ENCODE assay signal across 8 cellular contexts in the genomic region with DNA sequence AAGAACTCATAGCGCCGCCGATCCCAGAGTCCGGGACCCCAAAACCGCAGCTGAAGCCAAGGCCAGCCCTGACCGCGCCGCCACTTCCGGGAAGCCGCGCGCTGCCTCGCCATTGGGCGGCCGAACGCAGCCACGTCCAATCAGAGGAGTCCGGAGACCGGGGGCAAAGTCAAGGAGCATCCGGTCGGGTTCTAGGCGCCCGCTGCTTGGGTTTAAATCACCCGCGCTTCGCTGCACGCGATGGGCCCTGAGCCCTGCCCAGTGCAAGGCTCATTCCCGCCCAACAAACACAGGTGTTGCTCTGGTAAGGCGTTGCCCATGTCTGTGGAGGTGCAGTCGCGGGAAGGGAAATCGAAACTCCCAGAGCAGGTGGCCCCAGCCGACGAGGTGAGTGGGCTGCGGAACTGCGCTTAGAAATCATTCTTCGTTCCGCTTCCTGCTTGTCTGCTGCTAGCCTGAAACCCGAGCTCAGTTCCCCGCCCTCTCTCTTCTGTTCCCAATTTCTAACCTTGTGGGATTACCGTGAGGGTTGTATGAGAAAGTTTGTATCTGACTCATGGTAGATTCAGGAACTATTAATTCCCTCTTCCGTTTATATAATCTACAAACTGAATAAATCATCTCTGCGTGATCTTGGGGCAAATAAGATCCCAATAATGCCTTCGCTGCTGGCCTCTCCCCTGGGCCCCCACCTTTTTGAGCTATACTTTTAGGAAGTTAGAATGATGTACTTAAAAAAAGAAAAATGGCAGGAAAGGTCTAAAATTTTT. TPM values are rescaled to one million over a fixed set of nuclear protein-coding genes. Genes with fewer than 3 reads are reported as not detected.
DNase-seq lines count a peak whose midpoint lies in the region; ATAC-seq and TF ChIP-seq lines count a peak whose summit lies in the region.

Gene DCLRE1C (minus strand): TSS at position 96 of the 770 bp plus-strand sequence. CDS start 86 bp downstream, at position 10.

- H3K4me1 Mint-ChIP-seq in activated CD4-positive, alpha-beta T cell treated with anti-CD3 and anti-CD28 coated beads, Interleukin-2, amount 10 ng/mL, durations not matched to agents 7 days and 5 days: peaks cover 68% of the 10 kb centered on the region

- CTCF ChIA-PET in activated CD4-positive, alpha-beta T cell treated with anti-CD3 and anti-CD28 coated beads, Interleukin-2, amount 10 ng/mL, durations not matched to agents 7 days and 5 days (lab: Charles Lee): interaction anchor here (0.6 to 1.5 kb wide), 6 partner anchors 11 to 292 kb away, joined by 3 to 5 read pairs (median 3); no protein-coding TSS in a partner anchor

- H3K27me3 Mint-ChIP-seq in activated CD4-positive, alpha-beta T cell treated with anti-CD3 and anti-CD28 coated beads, Interleukin-2, amount 10 ng/mL, durations not matched to agents 7 days and 5 days: no peaks in the 10 kb centered on the region

- POLR2A ChIA-PET in activated CD4-positive, alpha-beta T cell treated with anti-CD3 and anti-CD28 coated beads, Interleukin-2, amount 10 ng/mL, durations not matched to agents 7 days and 5 days (lab: Charles Lee): interaction anchor here (0.6 kb wide), 1 partner anchor 22 kb away, joined by 6 read pairs; no protein-coding TSS in a partner anchor

- peak within 1 kb of the TSS; percentile 97 for H3K27ac Mint-ChIP-seq in activated CD4-positive, alpha-beta T cell treated with anti-CD3 and anti-CD28 coated beads, Interleukin-2, amount 10 ng/mL, durations not matched to agents 7 days and 5 days

- peak within 1 kb of the TSS; percentile 81 for H3K27ac ChIP-seq in C4-2B
- H3K27ac ChIP-seq in coronary artery: peak within 1 kb of the TSS; percentile 67 to 97

- H3K4me3 Mint-ChIP-seq in activated CD4-positive, alpha-beta T cell treated with anti-CD3 and anti-CD28 coated beads, Interleukin-2, amount 10 ng/mL, durations not matched to agents 7 days and 5 days: peak within 1 kb of the TSS; percentile 93

- TF ChIP-seq CTCF in C4-2B (conservative IDR thresholded peaks at IDR 0.05): no peak
- TF ChIP-seq CTCF in coronary artery (IDR thresholded peaks at IDR 0.05): no peak

- DNase-seq in NCI-H69 (lab: John Stamatoyannopoulos, UW) (peak; percentile 92), coronary artery (ENCODE audit: low spot score) (peak; percentile 95), left kidney (ENCODE audit: low read depth, low spot score) (peak; percentile 97)
- peak; percentile 94 for DNase-seq in activated CD4-positive, alpha-beta T cell treated with anti-CD3 and anti-CD28 coated beads, Interleukin-2, amount 10 ng/mL, durations not matched to agents 7 days and 5 days
- DNase-seq in stimulated activated CD4-positive, alpha-beta T cell treated with anti-CD3 and anti-CD28 coated beads, Interleukin-1b, Interleukin-23, amount 100 ng/mL, for 48 hours: peak; percentile 91

- no peaks in the 10 kb centered on the region for H3K9me3 Mint-ChIP-seq in activated CD4-positive, alpha-beta T cell treated with anti-CD3 and anti-CD28 coated beads, Interleukin-2, amount 10 ng/mL, durations not matched to agents 7 days and 5 days

- peak within 1 kb of the TSS; percentile 91 for H3K4me3 ChIP-seq in coronary artery

- H3K36me3 Mint-ChIP-seq in activated CD4-positive, alpha-beta T cell treated with anti-CD3 and anti-CD28 coated beads, Interleukin-2, amount 10 ng/mL, durations not matched to agents 7 days and 5 days (ENCODE audit: low read depth): peaks cover 41% of the 10 kb centered on the region

- ATAC-seq in GM19372 (IDR thresholded peaks at IDR 0.05; ENCODE audit: low read depth, unreplicated experiment) (peak; percentile 68), HG03521 (IDR thresholded peaks at IDR 0.05; ENCODE audit: unreplicated experiment) (peak; percentile 77)

RNA-seq across cellular contexts. Expression of gene DCLRE1C, which starts in this region (rescaled TPM):
- 10 to 100 TPM; 60.4 to 66.2 TPM for total RNA-seq in activated CD4-positive, alpha-beta T cell treated with anti-CD3 and anti-CD28 coated beads, Interleukin-2, amount 10 ng/mL, durations not matched to agents 7 days and 5 days

Comparison
In these comparisons a context has a peak if more than half of its experiments do, and no peak if none do; other contexts are left out.
1. Peak in every context shown above with its lines: DNase-seq, ATAC-seq, H3K4me3 ChIP-seq and H3K27ac ChIP-seq.